12 cellular contexts compared by ENCODE assay signal in genomic region chr2:30662268-30663131, GRCh38.
DNase-seq lines count a peak whose midpoint lies in the region; ATAC-seq, FAIRE-seq and TF ChIP-seq lines count a peak whose summit lies in the region.
"Had no signal": no experiment of that assay in that cellular context is flagged by ENCODE, and none has a peak within 500 bp of the region (broad histone marks: within the 10 kb centered on the region; RNA-seq: fewer than 3 reads in every experiment).

No MANE protein-coding gene starts in this region.

- no peaks in the 10 kb centered on the region for H3K27me3 ChIP-seq in hepatocyte
- H3K27me3 ChIP-seq: BLaER1 had no signal

- no peak overlapping the region for H3K27ac ChIP-seq in hepatocyte
- H3K27ac ChIP-seq: BLaER1 had no signal

- no peaks in the 10 kb centered on the region for H3K79me2 ChIP-seq in hepatocyte

- no peaks in the 10 kb centered on the region for H3K4me1 Mint-ChIP-seq in activated T-helper 17 cell treated with anti-CD3 and anti-CD28 coated beads, Interleukin-2, amount 50 U/mL, for 72 hours
- H3K4me1 Mint-ChIP-seq: GM23338 had no signal

- no peak for FAIRE-seq in RCC 7860 (lab: Jason Lieb, UNC)

- 62% methylated on average over 12 of the region's 12 CpGs for WGBS in hepatocyte (ENCODE audit: low lambda C conversion rate, missing lambda C conversion rate)

- ATAC-seq in GM18870 (IDR thresholded peaks at IDR 0.05; ENCODE audit: unreplicated experiment): no peak
- no peak for ATAC-seq in GM21447 (IDR thresholded peaks at IDR 0.05; ENCODE audit: unreplicated experiment)
- ATAC-seq in activated T-helper 17 cell treated with anti-CD3 and anti-CD28 coated beads, Interleukin-2, amount 50 U/mL, for 72 hours (replicated peaks): no peak
- ATAC-seq: GM23338 had no signal

- DNase-seq in AG08395 (ENCODE audit: low spot score) (peak; percentile 18), HT1080 (ENCODE audit: low read depth) (peak; percentile 79), RCC 7860 (ENCODE audit: low spot score) (peak; percentile 50), hepatocyte (ENCODE audit: low spot score) (peak; percentile 28), mucosa of gallbladder (ENCODE audit: low spot score) (no peak)
- DNase-seq: KG1 had no signal

- H3K9me3 Mint-ChIP-seq in activated T-helper 17 cell treated with anti-CD3 and anti-CD28 coated beads, Interleukin-2, amount 50 U/mL, for 72 hours: peaks cover 2% of the 10 kb centered on the region
- H3K9me3 Mint-ChIP-seq: GM23338 had no signal

- no peak overlapping the region for H3K4me3 ChIP-seq in hepatocyte
- H3K4me3 ChIP-seq: BLaER1, GM23338 had no signal

- H4K20me1 ChIP-seq in hepatocyte (ENCODE audit: insufficient read depth, poor library complexity, severe bottlenecking): no peaks in the 10 kb centered on the region
- H4K20me1 ChIP-seq: BLaER1 had no signal

- no peak overlapping the region for H3K4me2 ChIP-seq in hepatocyte
- H3K4me2 ChIP-seq: BLaER1, GM23338 had no signal

- no peaks in the 10 kb centered on the region for H3K36me3 Mint-ChIP-seq in activated T-helper 17 cell treated with anti-CD3 and anti-CD28 coated beads, Interleukin-2, amount 50 U/mL, for 72 hours (ENCODE audit: low read depth)

- H3K4me1 ChIP-seq in hepatocyte (ENCODE audit: insufficient read depth): no peaks in the 10 kb centered on the region

- no peak overlapping the region for H3K27ac Mint-ChIP-seq in activated T-helper 17 cell treated with anti-CD3 and anti-CD28 coated beads, Interleukin-2, amount 50 U/mL, for 72 hours
- H3K27ac Mint-ChIP-seq: GM23338; T-helper 2 cell treated with Interferon-gamma antibody and Interleukin-4, amounts not matched to agents 5 μg/mL and 100 μg/mL, for 36 hours had no signal

- no peak overlapping the region for H2AFZ ChIP-seq in hepatocyte
- H2AFZ ChIP-seq: GM23338 had no signal

- H3K9me3 ChIP-seq in hepatocyte (ENCODE audit: low read depth): peaks cover 1% of the 10 kb centered on the region

- no peaks in the 10 kb centered on the region for H3K27me3 Mint-ChIP-seq in activated T-helper 17 cell treated with anti-CD3 and anti-CD28 coated beads, Interleukin-2, amount 50 U/mL, for 72 hours

- no peaks in the 10 kb centered on the region for H3K36me3 ChIP-seq in hepatocyte (replicated peaks; ENCODE audit: insufficient read depth, low read depth)
- H3K36me3 ChIP-seq: BLaER1 had no signal

- no peak overlapping the region for H3K4me3 Mint-ChIP-seq in activated T-helper 17 cell treated with anti-CD3 and anti-CD28 coated beads, Interleukin-2, amount 50 U/mL, for 72 hours
- H3K4me3 Mint-ChIP-seq: GM23338; T-helper 2 cell treated with Interferon-gamma antibody and Interleukin-4, amounts not matched to agents 5 μg/mL and 100 μg/mL, for 36 hours had no signal

- no peaks in the 10 kb centered on the region for H3K9me2 ChIP-seq in hepatocyte (replicated peaks; ENCODE audit: insufficient read depth)

- no peak for TF ChIP-seq CTCF in hepatocyte (IDR thresholded peaks at IDR 0.05; ENCODE audit: poor library complexity)
